13 cellular contexts compared by ENCODE assay signal in genomic region chr9:18371621-18372020, GRCh38.
DNase-seq lines count a peak whose midpoint lies in the region; ATAC-seq and TF ChIP-seq lines count a peak whose summit lies in the region.
"Had no signal": no experiment of that assay in that cellular context is flagged by ENCODE, and none has a peak within 500 bp of the region (broad histone marks: within the 10 kb centered on the region; RNA-seq: fewer than 3 reads in every experiment).

No MANE protein-coding gene starts in this region.

- no peaks in the 10 kb centered on the region for H3K9me3 ChIP-seq in adipocyte (ENCODE audit: control insufficient read depth, low read length)
- H3K9me3 ChIP-seq: A549, BE2C had no signal

- peak overlapping the region; percentile 65 for H3K27ac ChIP-seq in rectal smooth muscle tissue (ENCODE audit: low read depth, low read length)
- H3K27ac ChIP-seq: A549, C4-2B had no signal

- no peaks in the 10 kb centered on the region for H3K27me3 Mint-ChIP-seq in T-helper 2 cell treated with Interferon-gamma antibody and Interleukin-4, amounts not matched to agents 5 μg/mL and 100 μg/mL, for 36 hours (ENCODE audit: low read depth)
- H3K27me3 Mint-ChIP-seq: CD4-positive, alpha-beta memory T cell had no signal

- H3K36me3 Mint-ChIP-seq in T-helper 2 cell treated with Interferon-gamma antibody and Interleukin-4, amounts not matched to agents 5 μg/mL and 100 μg/mL, for 36 hours (ENCODE audit: low read depth), result no peaks in the 10 kb centered on the region
- H3K36me3 Mint-ChIP-seq: CD4-positive, alpha-beta memory T cell had no signal

- no peak overlapping the region for H3K4me3 Mint-ChIP-seq in T-helper 2 cell treated with Interferon-gamma antibody and Interleukin-4, amounts not matched to agents 5 μg/mL and 100 μg/mL, for 36 hours
- H3K4me3 Mint-ChIP-seq: CD4-positive, alpha-beta memory T cell; GM23338 had no signal

- ATAC-seq in HG03139 (IDR thresholded peaks at IDR 0.05; ENCODE audit: unreplicated experiment), result no peak
- no peak for ATAC-seq in GM21447 (IDR thresholded peaks at IDR 0.05; ENCODE audit: unreplicated experiment)
- ATAC-seq: A549, GM23338 had no signal

- DNase-seq in adipocyte (ENCODE audit: low read depth), result peak; percentile 65
- peak; percentile 27 for DNase-seq in fibroblast of the aortic adventitia (ENCODE audit: low read depth)
- no peak for DNase-seq in T-helper 2 cell treated with Interferon-gamma antibody and Interleukin-4, amounts not matched to agents 5 μg/mL and 100 μg/mL, for 36 hours (ENCODE audit: low spot score)
- DNase-seq: BE2C; CD4-positive, alpha-beta memory T cell; DMS79; H7 had no signal

- H3K4me1 Mint-ChIP-seq in T-helper 2 cell treated with Interferon-gamma antibody and Interleukin-4, amounts not matched to agents 5 μg/mL and 100 μg/mL, for 36 hours (ENCODE audit: low read depth), result no peaks in the 10 kb centered on the region
- H3K4me1 Mint-ChIP-seq: CD4-positive, alpha-beta memory T cell had no signal

- H3K9me3 Mint-ChIP-seq in T-helper 2 cell treated with Interferon-gamma antibody and Interleukin-4, amounts not matched to agents 5 μg/mL and 100 μg/mL, for 36 hours, result no peaks in the 10 kb centered on the region
- H3K9me3 Mint-ChIP-seq: GM23338 had no signal

- H3K4me1 ChIP-seq in adipocyte (ENCODE audit: control insufficient read depth, insufficient read depth, low read length), result no peaks in the 10 kb centered on the region
- H3K4me1 ChIP-seq in rectal smooth muscle tissue (ENCODE audit: control insufficient read depth, insufficient read depth, low read length), result peaks cover 4% of the 10 kb centered on the region
- H3K4me1 ChIP-seq: A549, BE2C had no signal

- H3K27me3 ChIP-seq in adipocyte (replicated peaks; ENCODE audit: control insufficient read depth, insufficient read depth, low read length) (no peaks in the 10 kb centered on the region), rectal smooth muscle tissue (ENCODE audit: control insufficient read depth, insufficient read depth, low read length) (no peaks in the 10 kb centered on the region)
- H3K27me3 ChIP-seq: BE2C had no signal

- no peaks in the 10 kb centered on the region for H3K36me3 ChIP-seq in adipocyte (ENCODE audit: control insufficient read depth, insufficient read depth, low read length, severe bottlenecking)
- no peaks in the 10 kb centered on the region for H3K36me3 ChIP-seq in rectal smooth muscle tissue (ENCODE audit: control insufficient read depth, insufficient read depth, low read length)
- H3K36me3 ChIP-seq: BE2C had no signal

- H3K9ac ChIP-seq in adipocyte (ENCODE audit: low read length) (no peak overlapping the region), rectal smooth muscle tissue (ENCODE audit: low read length) (no peak overlapping the region)

- H3K27ac Mint-ChIP-seq in T-helper 2 cell treated with Interferon-gamma antibody and Interleukin-4, amounts not matched to agents 5 μg/mL and 100 μg/mL, for 36 hours, result no peak overlapping the region
- H3K27ac Mint-ChIP-seq: CD4-positive, alpha-beta memory T cell; GM23338 had no signal

- TF ChIP-seq CTCF in fibroblast of the aortic adventitia (IDR thresholded peaks at IDR 0.05; ENCODE audit: insufficient read depth, low read length), result no peak

- H3K4me3 ChIP-seq in adipocyte (ENCODE audit: low read length), result no peak overlapping the region
- H3K4me3 ChIP-seq in fibroblast of the aortic adventitia (ENCODE audit: low read depth, low read length), result no peak overlapping the region
- H3K4me3 ChIP-seq in rectal smooth muscle tissue (ENCODE audit: low read length), result no peak overlapping the region
- H3K4me3 ChIP-seq: A549, GM23338 had no signal
